Comparison of ENCODE assay signal across 1 cellular context in the genomic region with DNA sequence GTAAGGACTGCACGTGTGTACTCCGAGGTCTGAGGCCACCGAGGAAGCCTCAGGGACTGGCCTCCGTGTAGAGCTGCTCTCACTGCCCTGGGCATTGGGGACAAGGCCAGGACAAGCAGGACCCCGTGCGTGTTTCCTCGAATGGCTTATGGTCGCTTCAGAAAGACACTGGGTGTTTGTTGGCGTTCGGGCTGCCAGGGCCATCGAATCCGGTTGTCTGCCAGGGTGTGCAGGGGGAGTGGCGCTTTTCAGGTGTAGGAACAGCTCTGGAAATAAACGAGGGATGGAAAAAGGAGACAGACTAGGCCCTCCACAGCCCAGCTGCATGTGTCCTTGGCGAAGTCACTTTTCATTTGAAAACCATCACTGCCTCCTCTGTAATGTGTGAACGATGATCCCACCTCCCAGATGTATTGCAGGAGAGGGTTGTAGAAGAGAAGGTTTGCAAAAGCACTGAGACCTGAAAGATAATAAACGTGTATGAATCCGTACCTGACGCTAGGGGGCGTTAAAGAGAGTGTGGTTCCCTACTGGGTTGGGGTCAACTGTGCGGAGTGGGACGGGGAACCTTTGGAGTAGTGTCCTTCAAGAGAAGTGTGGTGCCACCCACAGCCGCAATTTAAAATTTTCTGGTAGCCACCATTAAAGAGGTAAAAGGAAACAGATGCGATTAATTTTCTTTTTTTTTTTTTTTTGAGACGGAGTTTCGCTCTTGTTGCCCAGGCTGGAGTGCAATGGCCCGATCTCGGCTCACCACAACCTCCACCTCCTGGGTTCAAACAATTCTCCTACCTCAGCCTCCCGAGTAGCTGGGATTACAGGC.
TF ChIP-seq lines count a peak whose summit lies in the region.

No MANE protein-coding gene starts in this region.

TF ChIP-seq in endothelial cell of umbilical vein, 7 proteins besides CTCF, POLR2A, EP300 and RAD21:
- TF ChIP-seq FOS (IDR thresholded peaks at IDR 0.05; ENCODE audit: borderline replicate concordance, insufficient read depth, low read length) (no peak), MYC (IDR thresholded peaks at IDR 0.05; ENCODE audit: low read depth, low read length) (no peak), POLR2AphosphoS5 (IDR thresholded peaks at IDR 0.05; ENCODE audit: insufficient read depth, low read depth, low read length) (no peak), EZH2 (IDR thresholded peaks at IDR 0.05; ENCODE audit: borderline replicate concordance, low read depth, low read length, severe bottlenecking) (no peak), JUN (IDR thresholded peaks at IDR 0.05; ENCODE audit: borderline replicate concordance, insufficient read depth, insufficient read length, low read depth) (no peak), GATA2 (IDR thresholded peaks at IDR 0.05; ENCODE audit: insufficient read depth, insufficient read length, low read depth, low read length) (no peak)
- TF ChIP-seq, protein P1, sequence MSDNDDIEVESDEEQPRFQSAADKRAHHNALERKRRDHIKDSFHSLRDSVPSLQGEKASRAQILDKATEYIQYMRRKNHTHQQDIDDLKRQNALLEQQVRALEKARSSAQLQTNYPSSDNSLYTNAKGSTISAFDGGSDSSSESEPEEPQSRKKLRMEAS (IDR thresholded peaks at IDR 0.05; ENCODE audit: insufficient read depth, insufficient read length), result no peak
